34 cellular contexts compared by ENCODE assay signal in the genomic region with DNA sequence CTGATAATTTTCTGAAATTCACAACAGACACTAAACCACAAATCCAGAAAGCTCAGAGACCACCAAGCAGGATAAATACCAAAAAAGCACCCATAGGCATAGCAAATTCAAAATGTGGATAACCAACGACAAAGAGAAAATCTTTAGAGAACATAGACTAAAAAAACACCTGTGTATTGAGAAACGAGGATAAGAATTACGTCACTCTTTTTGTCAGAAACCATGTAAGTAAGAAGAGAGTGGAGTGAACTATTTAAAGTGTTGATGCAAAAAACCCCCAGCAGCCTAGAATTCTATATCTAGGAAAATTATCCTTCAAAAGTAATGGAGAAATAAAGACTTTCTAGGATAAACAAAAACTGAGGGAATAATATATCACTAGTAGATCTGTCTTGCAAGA.
"Had no signal": no experiment of that assay in that cellular context is flagged by ENCODE, and none has a peak within 500 bp of the region (broad histone marks: within the 10 kb centered on the region; RNA-seq: fewer than 3 reads in every experiment).

No MANE protein-coding gene starts in this region.

- H3K27me3 ChIP-seq: adrenal gland, ascending aorta, breast epithelium had no signal

- FAIRE-seq: colon, endothelial cell of umbilical vein, frontal cortex had no signal

- H3K36me3 ChIP-seq: adrenal gland, breast epithelium had no signal

- DNase-seq: activated CD4-positive, alpha-beta memory T cell treated with anti-CD3 and anti-CD28 coated beads for 36 hours; activated CD4-positive, alpha-beta T cell treated with anti-CD3 and anti-CD28 coated beads for 36 hours; activated CD4-positive, alpha-beta T cell treated with anti-CD3 and anti-CD28 coated beads, Interleukin-2, amount 10 ng/mL, durations not matched to agents 24 days and 14 days; activated CD4-positive, CD25-positive, alpha-beta regulatory T cell; activated CD4-positive, CD25-positive, alpha-beta regulatory T cell treated with anti-CD3 and anti-CD28 coated beads, Interleukin-2, amount 50 U/mL, for 72 hours; activated CD8-positive, alpha-beta memory T cell treated with anti-CD3 and anti-CD28 coated beads, Interleukin-2, amount 10 ng/mL, durations not matched to agents 7 days and 5 days; activated CD8-positive, alpha-beta memory T cell treated with anti-CD3 and anti-CD28 coated beads, Interleukin-2, amount 50 U/mL, for 4 hours; activated CD8-positive, alpha-beta T cell treated with anti-CD3 and anti-CD28 coated beads, Interleukin-2, amount 10 ng/mL, durations not matched to agents 7 days and 5 days; activated effector memory CD4-positive, alpha-beta T cell treated with anti-CD3 and anti-CD28 coated beads, Interleukin-2, amount 50 U/mL, for 16 hours; activated naive CD4-positive, alpha-beta T cell treated with anti-CD3 and anti-CD28 coated beads for 36 hours; activated naive CD8-positive, alpha-beta T cell treated with anti-CD3 and anti-CD28 coated beads for 36 hours; activated naive CD8-positive, alpha-beta T cell treated with anti-CD3 and anti-CD28 coated beads, Interleukin-2, amount 50 U/mL, for 24 hours; activated T-cell treated with anti-CD3 and anti-CD28 coated beads, Interleukin-2, amount 50 U/mL, for 1 hour; activated T-cell treated with anti-CD3 and anti-CD28 coated beads, Interleukin-2, amount 50 U/mL, for 48 hours; adrenal gland; cortex of kidney; dermis blood vessel endothelial cell; effector CD4-positive, alpha-beta T cell; effector memory CD8-positive, alpha-beta T cell; foreskin fibroblast; head of caudate nucleus; T-helper 2 cell had no signal

- ATAC-seq: activated CD4-positive, alpha-beta T cell treated with anti-CD3 and anti-CD28 coated beads for 36 hours; activated CD8-positive, alpha-beta memory T cell treated with anti-CD3 and anti-CD28 coated beads, Interleukin-2, amount 10 ng/mL, durations not matched to agents 7 days and 5 days; activated CD8-positive, alpha-beta T cell treated with anti-CD3 and anti-CD28 coated beads, Interleukin-2, amount 10 ng/mL, durations not matched to agents 7 days and 5 days; activated naive CD8-positive, alpha-beta T cell treated with anti-CD3 and anti-CD28 coated beads, Interleukin-2, amount 50 U/mL, for 24 hours; effector memory CD8-positive, alpha-beta T cell; esophagus mucosa had no signal

- H3K4me3 Mint-ChIP-seq: activated CD4-positive, alpha-beta memory T cell treated with anti-CD3 and anti-CD28 coated beads for 36 hours; activated CD4-positive, alpha-beta T cell treated with anti-CD3 and anti-CD28 coated beads for 36 hours; activated CD4-positive, alpha-beta T cell treated with anti-CD3 and anti-CD28 coated beads, Interleukin-2, amount 10 ng/mL, durations not matched to agents 24 days and 14 days; activated CD8-positive, alpha-beta memory T cell treated with anti-CD3 and anti-CD28 coated beads, Interleukin-2, amount 10 ng/mL, durations not matched to agents 7 days and 5 days; activated CD8-positive, alpha-beta T cell treated with anti-CD3 and anti-CD28 coated beads, Interleukin-2, amount 10 ng/mL, durations not matched to agents 7 days and 5 days; activated naive CD4-positive, alpha-beta T cell treated with anti-CD3 and anti-CD28 coated beads for 36 hours; activated naive CD4-positive, alpha-beta T cell treated with anti-CD3 and anti-CD28 coated beads, Interleukin-2, amount 50 U/mL, for 24 hours; activated naive CD8-positive, alpha-beta T cell treated with anti-CD3 and anti-CD28 coated beads for 36 hours; activated naive CD8-positive, alpha-beta T cell treated with anti-CD3 and anti-CD28 coated beads, Interleukin-2, amount 50 U/mL, for 24 hours; activated T-helper 1 cell treated with anti-CD3 and anti-CD28 coated beads, Interleukin-12 subunit alpha, Interleukin-12 subunit beta, Interleukin-2, Interleukin-4 antibody, amounts not matched to agents 30 ng/mL and 10 ng/mL and 1 ng/mL, durations not matched to agents 14 hours and 24 hours and 36 hours; brain; central memory CD8-positive, alpha-beta T cell; effector memory CD8-positive, alpha-beta T cell had no signal

- H3K9me3 ChIP-seq: adrenal gland, ascending aorta, breast epithelium had no signal

- H3K9me3 Mint-ChIP-seq: activated CD4-positive, alpha-beta memory T cell treated with anti-CD3 and anti-CD28 coated beads for 36 hours; activated CD4-positive, alpha-beta T cell treated with anti-CD3 and anti-CD28 coated beads, Interleukin-2, amount 10 ng/mL, durations not matched to agents 24 days and 14 days; activated naive CD4-positive, alpha-beta T cell treated with anti-CD3 and anti-CD28 coated beads for 36 hours; activated naive CD4-positive, alpha-beta T cell treated with anti-CD3 and anti-CD28 coated beads, Interleukin-2, amount 50 U/mL, for 24 hours; activated naive CD8-positive, alpha-beta T cell treated with anti-CD3 and anti-CD28 coated beads for 36 hours; activated naive CD8-positive, alpha-beta T cell treated with anti-CD3 and anti-CD28 coated beads, Interleukin-2, amount 50 U/mL, for 24 hours; activated T-helper 1 cell treated with anti-CD3 and anti-CD28 coated beads, Interleukin-12 subunit alpha, Interleukin-12 subunit beta, Interleukin-2, Interleukin-4 antibody, amounts not matched to agents 30 ng/mL and 10 ng/mL and 1 ng/mL, durations not matched to agents 14 hours and 24 hours and 36 hours; activated T-helper 2 cell treated with anti-CD3 and anti-CD28 coated beads, Interferon-gamma antibody, Interleukin-2, Interleukin-4, amounts not matched to agents 10 μg/mL and 5 μg/mL and 100 μg/mL, durations not matched to agents 14 hours and 24 hours and 36 hours; central memory CD8-positive, alpha-beta T cell; effector memory CD8-positive, alpha-beta T cell had no signal

- H3K36me3 Mint-ChIP-seq: activated CD4-positive, alpha-beta memory T cell treated with anti-CD3 and anti-CD28 coated beads for 36 hours; activated CD8-positive, alpha-beta memory T cell treated with anti-CD3 and anti-CD28 coated beads, Interleukin-2, amount 10 ng/mL, durations not matched to agents 7 days and 5 days had no signal

- H3K4me1 ChIP-seq: adrenal gland, ascending aorta, breast epithelium had no signal

- H3K4me1 Mint-ChIP-seq: activated CD4-positive, alpha-beta T cell treated with anti-CD3 and anti-CD28 coated beads for 36 hours; activated CD4-positive, alpha-beta T cell treated with anti-CD3 and anti-CD28 coated beads, Interleukin-2, amount 10 ng/mL, durations not matched to agents 24 days and 14 days; activated CD8-positive, alpha-beta memory T cell treated with anti-CD3 and anti-CD28 coated beads, Interleukin-2, amount 10 ng/mL, durations not matched to agents 7 days and 5 days; activated naive CD4-positive, alpha-beta T cell treated with anti-CD3 and anti-CD28 coated beads, Interleukin-2, amount 50 U/mL, for 24 hours; activated naive CD8-positive, alpha-beta T cell treated with anti-CD3 and anti-CD28 coated beads for 36 hours; activated naive CD8-positive, alpha-beta T cell treated with anti-CD3 and anti-CD28 coated beads, Interleukin-2, amount 50 U/mL, for 24 hours; brain; central memory CD8-positive, alpha-beta T cell had no signal

- H3K27me3 Mint-ChIP-seq: activated CD4-positive, alpha-beta memory T cell treated with anti-CD3 and anti-CD28 coated beads for 36 hours; activated CD4-positive, alpha-beta T cell treated with anti-CD3 and anti-CD28 coated beads for 36 hours; activated CD8-positive, alpha-beta memory T cell treated with anti-CD3 and anti-CD28 coated beads, Interleukin-2, amount 10 ng/mL, durations not matched to agents 7 days and 5 days; activated naive CD4-positive, alpha-beta T cell treated with anti-CD3 and anti-CD28 coated beads, Interleukin-2, amount 50 U/mL, for 24 hours; activated naive CD8-positive, alpha-beta T cell treated with anti-CD3 and anti-CD28 coated beads for 36 hours; activated naive CD8-positive, alpha-beta T cell treated with anti-CD3 and anti-CD28 coated beads, Interleukin-2, amount 50 U/mL, for 24 hours; brain; central memory CD8-positive, alpha-beta T cell had no signal

- H3K27ac ChIP-seq: adrenal gland, ascending aorta, breast epithelium, epithelial cell of prostate had no signal

- H3K27ac Mint-ChIP-seq: activated CD4-positive, alpha-beta memory T cell treated with anti-CD3 and anti-CD28 coated beads for 36 hours; activated CD4-positive, alpha-beta T cell treated with anti-CD3 and anti-CD28 coated beads for 36 hours; activated CD4-positive, alpha-beta T cell treated with anti-CD3 and anti-CD28 coated beads, Interleukin-2, amount 10 ng/mL, durations not matched to agents 24 days and 14 days; activated CD8-positive, alpha-beta memory T cell treated with anti-CD3 and anti-CD28 coated beads, Interleukin-2, amount 10 ng/mL, durations not matched to agents 7 days and 5 days; activated CD8-positive, alpha-beta T cell treated with anti-CD3 and anti-CD28 coated beads, Interleukin-2, amount 10 ng/mL, durations not matched to agents 7 days and 5 days; activated naive CD4-positive, alpha-beta T cell treated with anti-CD3 and anti-CD28 coated beads for 36 hours; activated naive CD8-positive, alpha-beta T cell treated with anti-CD3 and anti-CD28 coated beads for 36 hours; activated naive CD8-positive, alpha-beta T cell treated with anti-CD3 and anti-CD28 coated beads, Interleukin-2, amount 50 U/mL, for 24 hours; activated T-helper 1 cell treated with anti-CD3 and anti-CD28 coated beads, Interleukin-12 subunit alpha, Interleukin-12 subunit beta, Interleukin-2, Interleukin-4 antibody, amounts not matched to agents 30 ng/mL and 10 ng/mL and 1 ng/mL, durations not matched to agents 14 hours and 24 hours and 36 hours; activated T-helper 2 cell treated with anti-CD3 and anti-CD28 coated beads, Interferon-gamma antibody, Interleukin-2, Interleukin-4, amounts not matched to agents 10 μg/mL and 5 μg/mL and 100 μg/mL, durations not matched to agents 14 hours and 24 hours and 36 hours; brain; effector memory CD8-positive, alpha-beta T cell had no signal

- H3K4me3 ChIP-seq: adrenal gland, ascending aorta, breast epithelium had no signal
